13 cellular contexts compared by ENCODE assay signal in the genomic region with DNA sequence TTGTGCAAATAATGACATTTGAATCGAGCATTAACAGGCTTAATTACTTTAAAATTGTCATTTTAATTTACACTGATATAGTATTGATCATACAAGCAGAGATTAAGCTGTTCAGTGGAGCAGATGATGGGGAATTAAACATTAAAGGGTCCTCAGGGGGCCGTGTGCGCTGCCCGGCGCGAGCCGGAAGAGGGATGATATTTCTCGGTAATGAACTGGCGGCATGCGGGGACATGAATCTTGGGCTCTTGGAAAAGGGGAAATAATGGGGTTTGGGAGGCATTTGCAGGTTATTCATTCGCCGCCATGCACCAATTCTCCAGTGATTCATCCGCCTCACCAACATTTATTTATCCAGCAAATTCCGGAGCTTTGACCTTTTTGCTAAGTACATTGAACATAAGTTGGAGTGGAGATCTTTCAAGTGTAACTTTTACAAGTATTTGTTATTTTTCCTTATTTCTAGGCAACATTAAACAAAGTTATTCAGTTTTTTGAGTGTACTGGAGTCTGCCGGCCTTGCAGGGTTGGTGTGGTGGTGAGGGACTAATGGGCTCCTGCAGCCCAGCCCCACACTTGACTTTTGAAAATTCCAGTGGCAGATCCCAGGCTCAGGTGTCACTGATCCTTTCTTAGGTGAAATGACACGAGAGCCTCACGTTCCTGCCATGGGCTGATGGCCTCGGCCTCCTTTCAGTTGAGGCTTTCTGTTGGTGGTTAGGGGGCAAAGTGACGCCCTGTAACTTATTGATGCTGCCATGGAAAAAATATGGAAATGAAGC.
DNase-seq lines count a peak whose midpoint lies in the region; ATAC-seq and TF ChIP-seq lines count a peak whose summit lies in the region.
"Had no signal": no experiment of that assay in that cellular context is flagged by ENCODE, and none has a peak within 500 bp of the region (broad histone marks: within the 10 kb centered on the region; RNA-seq: fewer than 3 reads in every experiment).

No MANE protein-coding gene starts in this region.

- H3F3A ChIP-seq in PC-9 (ENCODE audit: insufficient read depth, low read depth), result no peaks in the 10 kb centered on the region

- no peak overlapping the region for H3K27ac Mint-ChIP-seq in endodermal cell
- H3K27ac Mint-ChIP-seq: naive thymus-derived CD8-positive, alpha-beta T cell; T-helper 2 cell treated with Interferon-gamma antibody and Interleukin-4, amounts not matched to agents 5 μg/mL and 100 μg/mL, for 36 hours had no signal

- peaks cover 3% of the 10 kb centered on the region for H3K36me3 Mint-ChIP-seq in endodermal cell (ENCODE audit: low read depth)

- WGBS in endodermal cell (ENCODE audit: insufficient coverage in 1 of 2, insufficient read length in 1 of 2), 2 experiments, result 93 to 94% methylated on average over 14 to 19 of the region's 19 CpGs

- no peaks in the 10 kb centered on the region for H3K9me2 ChIP-seq in PC-9 (ENCODE audit: insufficient read depth)

- no peaks in the 10 kb centered on the region for H3K4me1 Mint-ChIP-seq in endodermal cell

- DNase-seq in EH (ENCODE audit: low read depth) (peak; percentile 79), PC-9 (no peak), fibroblast of lung (ENCODE audit: low read depth in 2 of 2) (peak; percentile 73 to 83), pulmonary artery endothelial cell (ENCODE audit: low read depth, low spot score) (peak; percentile 36), endodermal cell (no peak), nucleus accumbens (lab: John Stamatoyannopoulos, UW) (no peak)
- DNase-seq: activated CD4-positive, alpha-beta T cell treated with anti-CD3 and anti-CD28 coated beads, Interleukin-2, amount 50 U/mL, for 48 hours had no signal

- H4K20me1 ChIP-seq in PC-9 (ENCODE audit: insufficient read depth) (no peaks in the 10 kb centered on the region), fibroblast of lung (ENCODE audit: control insufficient read depth, extremely low read depth, insufficient read depth, low read length) (no peaks in the 10 kb centered on the region)

- no peak overlapping the region for H3K4me3 Mint-ChIP-seq in endodermal cell
- H3K4me3 Mint-ChIP-seq: naive thymus-derived CD8-positive, alpha-beta T cell; T-helper 2 cell treated with Interferon-gamma antibody and Interleukin-4, amounts not matched to agents 5 μg/mL and 100 μg/mL, for 36 hours had no signal

- no peak overlapping the region for H3K27ac ChIP-seq in PC-9
- peak overlapping the region; percentile 48 for H3K27ac ChIP-seq in fibroblast of lung (ENCODE audit: insufficient read depth, low read length)
- H3K27ac ChIP-seq in endodermal cell (ENCODE audit: low read depth, low read length), result no peak overlapping the region
- H3K27ac ChIP-seq: Peyer's patch, skin epidermis had no signal

- BruUV-seq in PC-9 (replicated peaks; lab: Mats Ljungman, UMichigan), result no TSS peak

- TF ChIP-seq CTCF in PC-9 (conservative IDR thresholded peaks at IDR 0.05) (no peak), fibroblast of lung (conservative IDR thresholded peaks at IDR 0.05 in 1 of 2, IDR thresholded peaks at IDR 0.05 in 1 of 2; ENCODE audit: low read depth in 1 of 2, low read length in 2 of 2) (no peak), endodermal cell (conservative IDR thresholded peaks at IDR 0.05) (no peak)

- H3K4me1 ChIP-seq in PC-9 (replicated peaks; ENCODE audit: insufficient read depth), result peaks cover 15% of the 10 kb centered on the region
- H3K4me1 ChIP-seq in fibroblast of lung (ENCODE audit: control insufficient read depth, extremely low read depth, insufficient read depth, low read length), result peaks cover 8% of the 10 kb centered on the region
- H3K4me1 ChIP-seq in endodermal cell (ENCODE audit: control insufficient read depth, insufficient read depth, low read length), result no peaks in the 10 kb centered on the region
- H3K4me1 ChIP-seq: Peyer's patch had no signal

- CTCF ChIA-PET in PC-9 (lab: Charles Lee), result interaction anchor here (0.7 kb wide), 1 partner anchor 187 kb away, joined by 3 read pairs; no protein-coding TSS in a partner anchor

- H3K4me2 ChIP-seq in PC-9 (peak overlapping the region; percentile 10; the same call in 1 of the 2 replicates), fibroblast of lung (ENCODE audit: extremely low read depth, insufficient read depth, low read length) (peak overlapping the region; percentile 19)

- intact Hi-C loops in PC-9 (cut with micrococcal nuclease; ENCODE audit: unreplicated experiment), result loop anchor here (2.0 kb wide), 1 partner anchor 17 kb away; no protein-coding TSS in a partner anchor

- no peak overlapping the region for H3K4me3 ChIP-seq in PC-9
- no peak overlapping the region for H3K4me3 ChIP-seq in fibroblast of lung (replicated peaks in 1 of 4; ENCODE audit: control extremely low read depth in 1 of 4, insufficient read depth in 1 of 4, low read depth in 3 of 4, low read length in 4 of 4)
- no peak overlapping the region for H3K4me3 ChIP-seq in endodermal cell (ENCODE audit: low read length)
- H3K4me3 ChIP-seq: Peyer's patch, skin epidermis had no signal

- no peaks in the 10 kb centered on the region for H3K9me3 ChIP-seq in PC-9 (ENCODE audit: insufficient read depth, low read depth)
- H3K9me3 ChIP-seq in fibroblast of lung (ENCODE audit: control insufficient read depth, insufficient read depth, low read depth, low read length), result no peaks in the 10 kb centered on the region
- no peaks in the 10 kb centered on the region for H3K9me3 ChIP-seq in endodermal cell (ENCODE audit: control insufficient read depth, low read length)
- H3K9me3 ChIP-seq: Peyer's patch had no signal

- ATAC-seq in HG03159 (IDR thresholded peaks at IDR 0.05; ENCODE audit: unreplicated experiment) (no peak), GM18511 (IDR thresholded peaks at IDR 0.05; ENCODE audit: unreplicated experiment) (no peak)
- ATAC-seq: naive thymus-derived CD8-positive, alpha-beta T cell had no signal

- H3K36me3 ChIP-seq in PC-9 (ENCODE audit: low read depth), result no peaks in the 10 kb centered on the region
- H3K36me3 ChIP-seq in fibroblast of lung (ENCODE audit: control insufficient read depth, insufficient read depth, low read length), result no peaks in the 10 kb centered on the region
- no peaks in the 10 kb centered on the region for H3K36me3 ChIP-seq in endodermal cell (ENCODE audit: control insufficient read depth, insufficient read depth, low read length)
- H3K36me3 ChIP-seq: Peyer's patch had no signal

- POLR2A ChIA-PET in PC-9 (lab: Charles Lee; ENCODE audit: unreplicated experiment), result interaction anchor here (0.6 kb wide), 1 partner anchor 17 kb away, joined by 6 read pairs; no protein-coding TSS in a partner anchor

- no peak overlapping the region for H2AFZ ChIP-seq in PC-9
- H2AFZ ChIP-seq in fibroblast of lung (ENCODE audit: low read length), result no peak overlapping the region

- no peaks in the 10 kb centered on the region for H3K27me3 ChIP-seq in PC-9 (ENCODE audit: insufficient read depth, low read depth)
- no peaks in the 10 kb centered on the region for H3K27me3 ChIP-seq in fibroblast of lung (ENCODE audit: control insufficient read depth, insufficient read depth, low read length)
- H3K27me3 ChIP-seq in endodermal cell (ENCODE audit: control insufficient read depth, insufficient read depth, low read length, poor library complexity, severe bottlenecking), result no peaks in the 10 kb centered on the region
- H3K27me3 ChIP-seq: Peyer's patch had no signal

- no peaks in the 10 kb centered on the region for H3K27me3 Mint-ChIP-seq in endodermal cell (ENCODE audit: insufficient read depth)
- H3K27me3 Mint-ChIP-seq: naive thymus-derived CD8-positive, alpha-beta T cell had no signal

- H3K9ac ChIP-seq in fibroblast of lung (ENCODE audit: insufficient read depth, low read length), result no peak overlapping the region
- no peak overlapping the region for H3K9ac ChIP-seq in endodermal cell (ENCODE audit: extremely low read depth, low read length, poor library complexity, severe bottlenecking)

- no peaks in the 10 kb centered on the region for H3K9me3 Mint-ChIP-seq in endodermal cell
- H3K9me3 Mint-ChIP-seq: naive thymus-derived CD8-positive, alpha-beta T cell; T-helper 2 cell treated with Interferon-gamma antibody and Interleukin-4, amounts not matched to agents 5 μg/mL and 100 μg/mL, for 36 hours had no signal

- no peaks in the 10 kb centered on the region for H3K79me2 ChIP-seq in PC-9 (ENCODE audit: low read depth)
- no peaks in the 10 kb centered on the region for H3K79me2 ChIP-seq in fibroblast of lung (ENCODE audit: control insufficient read depth, insufficient read depth, low read length)

Comparison
In these comparisons a context has a peak if more than half of its experiments do, and no peak if none do; other contexts are left out.
1. DNase-seq: peak in EH (single experiment), fibroblast of lung (2 of 2) and pulmonary artery endothelial cell (single experiment); none in PC-9 (0 of 2), endodermal cell (single experiment) and nucleus accumbens (0 of 56).